In genomic region chr17:76698466-76698977, GRCh38 we compare ENCODE assay signal across 7 cellular contexts. TPM values are rescaled to one million over a fixed set of nuclear protein-coding genes. Genes with fewer than 3 reads are reported as not detected.
DNase-seq lines count a peak whose midpoint lies in the region; ATAC-seq, FAIRE-seq and TF ChIP-seq lines count a peak whose summit lies in the region.
"Not testable (repeated sequence)": the region's sequence is repeated elsewhere in the genome, so short reads cannot be mapped to it uniquely, and the experiment has no call there.

No MANE protein-coding gene starts in this region.

- not testable (repeated sequence) for H3K79me2 ChIP-seq in HCT116 (ENCODE audit: insufficient read depth, low read length)
- peaks cover 98% of the 10 kb centered on the region for H3K79me2 ChIP-seq in astrocyte (ENCODE audit: insufficient read depth, low read length)

- H3K27me3 Mint-ChIP-seq in astrocyte (ENCODE audit: low read depth, unreplicated experiment); natural killer cell treated with Interleukin-12 subunit alpha and Interleukin-12 subunit beta and Interleukin-15 and Interleukin-18, amount 100 ng/mL, for 72 hours: not testable (repeated sequence)

- H3K27me3 ChIP-seq in HCT116 (ENCODE audit: insufficient read depth, low read length); astrocyte (ENCODE audit: insufficient read depth, low read length); esophagus (ENCODE audit: control insufficient read depth in 1 of 2, insufficient read depth in 2 of 2, low read length in 2 of 2); right atrium auricular region; sigmoid colon; testis: not testable (repeated sequence)

- not testable (repeated sequence) for H3K4me3 Mint-ChIP-seq in astrocyte (ENCODE audit: unreplicated experiment); natural killer cell treated with Interleukin-12 subunit alpha and Interleukin-12 subunit beta and Interleukin-15 and Interleukin-18, amount 100 ng/mL, for 72 hours

- not testable (repeated sequence) for H3K36me3 Mint-ChIP-seq in astrocyte (ENCODE audit: low read depth, unreplicated experiment); natural killer cell treated with Interleukin-12 subunit alpha and Interleukin-12 subunit beta and Interleukin-15 and Interleukin-18, amount 100 ng/mL, for 72 hours

- not testable (repeated sequence) for TF ChIP-seq POLR2A in HCT116 (IDR thresholded peaks at IDR 0.05; ENCODE audit: borderline replicate concordance, extremely low read depth, insufficient read depth, insufficient read length); sigmoid colon (IDR thresholded peaks at IDR 0.05); testis (IDR thresholded peaks at IDR 0.05)

- not testable (repeated sequence) for FAIRE-seq in astrocyte (lab: Jason Lieb, UNC)

- not testable (repeated sequence) for H3K27ac Mint-ChIP-seq in astrocyte (ENCODE audit: unreplicated experiment); natural killer cell treated with Interleukin-12 subunit alpha and Interleukin-12 subunit beta and Interleukin-15 and Interleukin-18, amount 100 ng/mL, for 72 hours

- DNase-seq in HCT116 (ENCODE audit: low read depth, low spot score); astrocyte (ENCODE audit: low read depth); right atrium auricular region (ENCODE audit: low spot score); sigmoid colon; testis: not testable (repeated sequence)
- peak; percentile 8 for DNase-seq in natural killer cell treated with Interleukin-12 subunit alpha and Interleukin-12 subunit beta and Interleukin-15 and Interleukin-18, amount 100 ng/mL, for 72 hours (ENCODE audit: low spot score)

- not testable (repeated sequence) for H3K9me3 Mint-ChIP-seq in astrocyte (ENCODE audit: unreplicated experiment); natural killer cell treated with Interleukin-12 subunit alpha and Interleukin-12 subunit beta and Interleukin-15 and Interleukin-18, amount 100 ng/mL, for 72 hours

- not testable (repeated sequence) for H3K27ac ChIP-seq in HCT116 (ENCODE audit: low read depth, low read length); astrocyte (ENCODE audit: low read depth, low read length)
- peak overlapping the region; percentile 52 to 73 for H3K27ac ChIP-seq in esophagus (ENCODE audit: low read depth in 2 of 2, low read length in 1 of 2)
- peak overlapping the region; percentile 93 to 98 for H3K27ac ChIP-seq in right atrium auricular region
- peak overlapping the region; percentile 88 to 98 (median 95) for H3K27ac ChIP-seq in sigmoid colon
- H3K27ac ChIP-seq in testis = peak overlapping the region; percentile 87 to 90

- WGBS in esophagus, 2 donors = 84 to 91% methylated on average over 7 of the region's 7 CpGs
- WGBS in sigmoid colon, 2 donors = 92 to 94% methylated on average over 7 of the region's 7 CpGs
- 80 to 89% methylated on average over 7 of the region's 7 CpGs for WGBS in testis, 2 donors

- H3K4me1 ChIP-seq in HCT116 (ENCODE audit: control insufficient read depth in 1 of 2, insufficient read depth in 2 of 2, low read length in 2 of 2) = peaks cover 0 to 12% of the 10 kb centered on the region in 2 experiments; a peak in 2 of 4 replicates
- H3K4me1 ChIP-seq in astrocyte (ENCODE audit: insufficient read depth, low read length) = peaks cover 46% of the 10 kb centered on the region
- H3K4me1 ChIP-seq in esophagus (ENCODE audit: control insufficient read depth in 2 of 2, insufficient read depth in 2 of 2, low read length in 1 of 2) = peaks cover 13 to 28% of the 10 kb centered on the region in 2 donors
- H3K4me1 ChIP-seq in right atrium auricular region = peaks cover 0 to 100% of the 10 kb centered on the region in 2 donors
- peaks cover 0 to 98% (median 93%) of the 10 kb centered on the region in 4 donors for H3K4me1 ChIP-seq in sigmoid colon
- H3K4me1 ChIP-seq in testis = peaks cover 95% of the 10 kb centered on the region

- not testable (repeated sequence) for H3K9ac ChIP-seq in HCT116 (ENCODE audit: low read length); astrocyte (ENCODE audit: low read length)

- RAD21 ChIA-PET in HCT116 (lab: Charles Lee; ENCODE audit: low non-redundant PET in 1 of 2, low total read pairs in 2 of 2, uncharacterized antibody in 2 of 2, unreplicated experiment in 2 of 2) = not testable (repeated sequence)

- CTCF ChIA-PET in HCT116 (lab: Charles Lee) = not testable (repeated sequence)

- H3K9me2 ChIP-seq in HCT116 (ENCODE audit: insufficient read depth) = not testable (repeated sequence)

- not testable (repeated sequence) for TF ChIP-seq EP300 in sigmoid colon (IDR thresholded peaks at IDR 0.05)

- H3K4me2 ChIP-seq in HCT116 (ENCODE audit: low read length) = peak overlapping the region; percentile 22; the same call in 1 of the 2 replicates
- peak overlapping the region; percentile 78 for H3K4me2 ChIP-seq in astrocyte (ENCODE audit: low read length)

- POLR2A ChIA-PET in HCT116 (lab: Charles Lee) = interaction anchor here (1.6 kb wide), 1 partner anchor 27 kb away, joined by 5 read pairs; no protein-coding TSS in a partner anchor

- peaks cover 50% of the 10 kb centered on the region for H3K4me1 Mint-ChIP-seq in astrocyte (ENCODE audit: low read depth, unreplicated experiment)
- H3K4me1 Mint-ChIP-seq in natural killer cell treated with Interleukin-12 subunit alpha and Interleukin-12 subunit beta and Interleukin-15 and Interleukin-18, amount 100 ng/mL, for 72 hours (ENCODE audit: low read depth in 2 of 2) = peaks cover 10 to 14% of the 10 kb centered on the region in 2 donors

- H3K9me3 ChIP-seq in HCT116 (ENCODE audit: control insufficient read depth in 1 of 2, insufficient read depth in 1 of 2, low read depth in 1 of 2, low read length in 2 of 2); astrocyte (ENCODE audit: insufficient read depth, low read depth, low read length); esophagus (ENCODE audit: control insufficient read depth in 2 of 2, insufficient read depth in 1 of 2, low read depth in 1 of 2, low read length in 1 of 2); right atrium auricular region; sigmoid colon; testis: not testable (repeated sequence)

- H4K20me1 ChIP-seq in HCT116 (ENCODE audit: insufficient read depth) = not testable (repeated sequence)
- peaks cover 67% of the 10 kb centered on the region for H4K20me1 ChIP-seq in astrocyte (ENCODE audit: insufficient read depth, low read length)

- H2AFZ ChIP-seq in HCT116 (ENCODE audit: low read depth, low read length, poor library complexity, severe bottlenecking); astrocyte (ENCODE audit: low read depth, low read length): not testable (repeated sequence)

- intact Hi-C loops in HCT116 (cut with micrococcal nuclease); sigmoid colon (cut with DNase I); testis (cut with DNase I; ENCODE audit: low total_unique reads): not testable (repeated sequence)

- ATAC-seq in HCT116; natural killer cell treated with Interleukin-12 subunit alpha and Interleukin-12 subunit beta and Interleukin-15 and Interleukin-18, amount 100 ng/mL, for 72 hours: not testable (repeated sequence)

- not testable (repeated sequence) for TF ChIP-seq RAD21 in HCT116 (IDR thresholded peaks at IDR 0.05; ENCODE audit: low read depth)

- TF ChIP-seq CTCF in HCT116 (IDR thresholded peaks at IDR 0.05 in 2 of 3, conservative IDR thresholded peaks at IDR 0.05 in 1 of 3; ENCODE audit: borderline replicate concordance in 1 of 3, insufficient read depth in 1 of 3, low read depth in 2 of 3, low read length in 2 of 3); astrocyte (IDR thresholded peaks at IDR 0.05; ENCODE audit: insufficient read depth, low read depth, low read length); right atrium auricular region (IDR thresholded peaks at IDR 0.05); sigmoid colon (IDR thresholded peaks at IDR 0.05); testis (IDR thresholded peaks at IDR 0.05): not testable (repeated sequence)

- BruUV-seq in HCT116 (replicated peaks; lab: Mats Ljungman, UMichigan) = not testable (repeated sequence)

- not testable (repeated sequence) for H3K4me3 ChIP-seq in HCT116 (replicated peaks in 1 of 2; ENCODE audit: low read depth in 1 of 2, low read length in 2 of 2); astrocyte (ENCODE audit: insufficient read depth, low read depth, low read length); esophagus (ENCODE audit: low read depth in 1 of 2, low read length in 2 of 2); sigmoid colon; testis
- peak overlapping the region in 1 of 2 donors; percentile 2 for H3K4me3 ChIP-seq in right atrium auricular region

- not testable (repeated sequence) for H3K36me3 ChIP-seq in HCT116 (ENCODE audit: control insufficient read depth in 1 of 2, insufficient read depth in 2 of 2, low read length in 2 of 2); astrocyte (ENCODE audit: insufficient read depth, low read length); esophagus (ENCODE audit: control insufficient read depth in 2 of 2, insufficient read depth in 2 of 2, low read length in 1 of 2); right atrium auricular region; sigmoid colon; testis (ENCODE audit: low read depth, missing control alignments)

RNA-seq across cellular contexts. Expression of gene MXRA7, which starts 12.2 kb away (rescaled TPM):
- total RNA-seq in HCT116 (2021; ENCODE audit: unreplicated experiment) (57.1 TPM), astrocyte (177 and 179 TPM in 2 replicates), right atrium auricular region (100 to 1,000 TPM; 440 to 644 TPM), sigmoid colon (100 to 1,000 TPM; 327 to 428 (median 348) TPM), testis (100 to 1,000 TPM; 217 to 272 TPM)
- polyA plus RNA-seq in HCT116 (2012) = 41.8 and 61.1 TPM in 2 replicates
- polyA plus RNA-seq in esophagus (10 to 100 TPM; 10.0 to 54.0 TPM), sigmoid colon (100 to 1,000 TPM in 1 of 3 donors, 10 to 100 TPM in 1, 1 to 10 TPM in 1; 8.3 to 109 (median 35.3) TPM), testis (ENCODE audit: insufficient read depth, low read depth, low replicate concordance) (253 TPM)
- 10 to 100 TPM; 18.1 to 19.4 TPM for total RNA-seq in natural killer cell treated with Interleukin-12 subunit alpha and Interleukin-12 subunit beta and Interleukin-15 and Interleukin-18, amount 100 ng/mL, for 72 hours

RNA-seq across cellular contexts. Expression of gene JMJD6, which starts 27.9 kb away (rescaled TPM):
- 47.6 TPM for total RNA-seq in HCT116 (2021; ENCODE audit: unreplicated experiment)
- 47.5 and 60.9 TPM in 2 replicates for polyA plus RNA-seq in HCT116 (2012)
- total RNA-seq in astrocyte = 45.5 and 47.2 TPM in 2 replicates
- 10 to 100 TPM; 18.3 to 21.9 TPM for polyA plus RNA-seq in esophagus
- total RNA-seq in right atrium auricular region = 10 to 100 TPM; 35.0 to 37.4 TPM
- total RNA-seq in natural killer cell treated with Interleukin-12 subunit alpha and Interleukin-12 subunit beta and Interleukin-15 and Interleukin-18, amount 100 ng/mL, for 72 hours = 10 to 100 TPM; 74.3 to 97.1 TPM
- total RNA-seq in sigmoid colon = 10 to 100 TPM; 21.3 to 37.3 (median 28.9) TPM
- 10 to 100 TPM; 24.0 to 28.9 (median 24.8) TPM for polyA plus RNA-seq in sigmoid colon
- 10 to 100 TPM; 31.7 to 40.5 TPM for total RNA-seq in testis
- 44.6 TPM for polyA plus RNA-seq in testis (ENCODE audit: insufficient read depth, low read depth, low replicate concordance)

RNA-seq across cellular contexts. Expression of gene METTL23, which starts 28.1 kb away (rescaled TPM):
- total RNA-seq in HCT116 (2021; ENCODE audit: unreplicated experiment) (57.8 TPM), astrocyte (24.3 and 26.0 TPM in 2 replicates), right atrium auricular region (10 to 100 TPM; 22.6 to 26.8 TPM), sigmoid colon (10 to 100 TPM; 13.6 to 32.5 (median 20.8) TPM), testis (10 to 100 TPM; 37.5 to 45.3 TPM)
- polyA plus RNA-seq in HCT116 (2012) = 50.4 and 68.6 TPM in 2 replicates
- polyA plus RNA-seq in esophagus (10 to 100 TPM; 22.9 to 24.0 TPM), sigmoid colon (10 to 100 TPM; 25.7 to 34.8 (median 33.6) TPM), testis (ENCODE audit: insufficient read depth, low read depth, low replicate concordance) (122 TPM)
- 10 to 100 TPM; 26.4 to 37.0 TPM for total RNA-seq in natural killer cell treated with Interleukin-12 subunit alpha and Interleukin-12 subunit beta and Interleukin-15 and Interleukin-18, amount 100 ng/mL, for 72 hours

RNA-seq across cellular contexts. Expression of gene SRSF2, which starts 38.6 kb away (rescaled TPM):
- total RNA-seq in HCT116 (2021; ENCODE audit: unreplicated experiment) (422 TPM), astrocyte (143 and 176 TPM in 2 replicates), right atrium auricular region (100 to 1,000 TPM in 1 of 2 donors, 10 to 100 TPM in 1; 78.3 to 135 TPM), sigmoid colon (100 to 1,000 TPM; 123 to 229 (median 129) TPM), testis (100 to 1,000 TPM; 365 to 461 TPM)
- 220 and 291 TPM in 2 replicates for polyA plus RNA-seq in HCT116 (2012)
- polyA plus RNA-seq in esophagus (100 to 1,000 TPM; 152 to 242 TPM), sigmoid colon (100 to 1,000 TPM in 2 of 3 donors, 10 to 100 TPM in 1; 87.9 to 187 (median 107) TPM), testis (ENCODE audit: insufficient read depth, low read depth, low replicate concordance) (196 TPM)
- total RNA-seq in natural killer cell treated with Interleukin-12 subunit alpha and Interleukin-12 subunit beta and Interleukin-15 and Interleukin-18, amount 100 ng/mL, for 72 hours = 100 to 1,000 TPM; 373 to 571 TPM

RNA-seq across cellular contexts. Expression of gene MFSD11, which starts 39.4 kb away (rescaled TPM):
- total RNA-seq in HCT116 (2021; ENCODE audit: unreplicated experiment) (24.9 TPM), astrocyte (20.1 and 20.9 TPM in 2 replicates), right atrium auricular region (10 to 100 TPM; 24.8 to 29.3 TPM), sigmoid colon (10 to 100 TPM; 27.5 to 46.2 (median 41.7) TPM), testis (100 to 1,000 TPM in 1 of 2 donors, 10 to 100 TPM in 1; 51.7 to 102 TPM)
- 8.5 and 11.9 TPM in 2 replicates for polyA plus RNA-seq in HCT116 (2012)
- polyA plus RNA-seq in esophagus (10 to 100 TPM; 11.3 to 15.4 TPM), sigmoid colon (10 to 100 TPM in 1 of 3 donors, 1 to 10 TPM in 2; 6.6 to 22.1 (median 6.9) TPM), testis (ENCODE audit: insufficient read depth, low read depth, low replicate concordance) (38.5 TPM)
- total RNA-seq in natural killer cell treated with Interleukin-12 subunit alpha and Interleukin-12 subunit beta and Interleukin-15 and Interleukin-18, amount 100 ng/mL, for 72 hours = 10 to 100 TPM; 18.1 to 25.5 TPM
